ENCODE assay signal across 8 cellular contexts in genomic region chr10:68988530-68989316, GRCh38. TPM values are rescaled to one million over a fixed set of nuclear protein-coding genes. Genes with fewer than 3 reads are reported as not detected.
DNase-seq lines count a peak whose midpoint lies in the region; ATAC-seq, FAIRE-seq and TF ChIP-seq lines count a peak whose summit lies in the region.

Gene KIFBP, plus strand, starts transcription at chr10:68988803. Its CDS starts 30 bp downstream, at chr10:68988833.

- H3K27ac ChIP-seq in heart right ventricle (peak within 1 kb of the TSS; percentile 77 to 93 (median 89)), upper lobe of left lung (peak within 1 kb of the TSS; percentile 79 to 89 (median 85))

- H3K36me3 ChIP-seq in heart right ventricle, result peaks cover 0 to 34% (median 14%) of the 10 kb centered on the region in 9 donors
- peaks cover 0 to 21% (median 4%) of the 10 kb centered on the region in 4 donors for H3K36me3 ChIP-seq in upper lobe of left lung

- H3K9me3 ChIP-seq in heart right ventricle (no peaks in the 10 kb centered on the region), upper lobe of left lung (no peaks in the 10 kb centered on the region)

- peak; percentile 96 for FAIRE-seq in GM12891 (lab: Jason Lieb, UNC)

- H3K4me3 ChIP-seq in heart right ventricle (peak within 1 kb of the TSS; percentile 76 to 98 (median 93)), upper lobe of left lung (peak within 1 kb of the TSS; percentile 58 to 79 (median 66))

- TF ChIP-seq CTCF in heart right ventricle (IDR thresholded peaks at IDR 0.05), result peak in 8 of 9 donors; percentile 28 to 87 (median 59)
- TF ChIP-seq CTCF in upper lobe of left lung (IDR thresholded peaks at IDR 0.05), result peak in 5 of 6 experiments; percentile 33 to 56 (median 39)

- intact Hi-C loops in T-helper 1 cell treated with Interleukin-12 subunit alpha and Interleukin-12 subunit beta and Interleukin-4 antibody, amounts not matched to agents 30 ng/mL and 1 ng/mL, for 36 hours (cut with micrococcal nuclease), result loop anchor here (1.0 to 5.0 kb wide), 9 partner anchors 32 to 519 kb away; partner anchors contain the start of genes DDX21, DDX50 and VPS26A
- intact Hi-C loops in heart right ventricle (cut with DNase I), result loop anchor here in 2 of 10 donors (5.0 kb wide), 2 partner anchors 104 to 419 kb away; no protein-coding TSS in a partner anchor
- intact Hi-C loops in posterior cingulate gyrus (cut with DNase I), result loop anchor here (5.0 to 10.0 kb wide), 3 partner anchors 104 to 196 kb away; partner anchors contain the start of genes SUPV3L1 and VPS26A

- ATAC-seq in HG02840 (IDR thresholded peaks at IDR 0.05; ENCODE audit: low FRiP score, unreplicated experiment), result peak; percentile 64
- ATAC-seq in heart right ventricle, result peak; percentile 95 to 98 (median 97)
- peak; percentile 98 for ATAC-seq in upper lobe of left lung (ENCODE audit: low FRiP score in 2 of 2)

- no peak for TF ChIP-seq EP300 in upper lobe of left lung (IDR thresholded peaks at IDR 0.05)

- TF ChIP-seq POLR2A in GM12891 (IDR thresholded peaks at IDR 0.05; ENCODE audit: low read depth, low read length), result peak; percentile 61; the same call in 1 of the 2 replicates
- peak in 3 of 4 donors; percentile 78 to 89 (median 88) for TF ChIP-seq POLR2A in upper lobe of left lung (IDR thresholded peaks at IDR 0.05)

- DNase-seq in GM12891 (ENCODE audit: insufficient read length, low spot score) (peak; percentile 80), NCI-H1436 (lab: John Stamatoyannopoulos, UW) (peak; percentile 95), amniotic epithelial cell (ENCODE audit: low read depth) (peak; percentile 98), heart right ventricle (peak; percentile 84 to 96), posterior cingulate gyrus (peak; percentile 91 to 99 (median 96)), upper lobe of left lung (peak; percentile 93 to 98)

- H3K4me1 ChIP-seq in heart right ventricle (peaks cover 5 to 52% (median 48%) of the 10 kb centered on the region in 9 donors), upper lobe of left lung (peaks cover 27 to 50% (median 46%) of the 10 kb centered on the region in 4 donors)

- no peaks in the 10 kb centered on the region for H3K27me3 ChIP-seq in heart right ventricle
- H3K27me3 ChIP-seq in upper lobe of left lung, result no peaks in the 10 kb centered on the region

- 0% methylated on average over 60 to 62 of the region's 62 CpGs for WGBS in heart right ventricle, 2 donors
- 0 to 1% methylated on average over 10 to 31 of the region's 62 CpGs for WGBS in upper lobe of left lung, 2 donors

TF ChIP-seq in GM12891, 5 proteins besides CTCF, POLR2A, EP300 and RAD21:
- no peak for TF ChIP-seq PAX5 (IDR thresholded peaks at IDR 0.05; ENCODE audit: insufficient read depth, low read length, severe bottlenecking)
- TF ChIP-seq TAF1 (IDR thresholded peaks at IDR 0.05; ENCODE audit: low read depth, low read length), result peak; percentile 79; the same call in 1 of the 2 replicates
- TF ChIP-seq POU2F2 (IDR thresholded peaks at IDR 0.05; ENCODE audit: low read depth, low read length), result 0 out of 2 replicates have a peak, but pooled peaks have one; percentile 24
- TF ChIP-seq POLR2AphosphoS5 (IDR thresholded peaks at IDR 0.05; ENCODE audit: low read depth, low read length), result peak; percentile 72; the same call in 1 of the 2 replicates
- no peak for TF ChIP-seq SPI1 (IDR thresholded peaks at IDR 0.05; ENCODE audit: low read depth, low read length)

RNA-seq across cellular contexts. Expression of gene KIFBP, which starts in this region (rescaled TPM):
- polyA plus RNA-seq in GM12891 (2012; ENCODE audit: low read depth, missing spikeins), result 9.4 TPM
- 14.6 and 15.8 TPM in 2 replicates for total RNA-seq in T-helper 1 cell treated with Interleukin-12 subunit alpha and Interleukin-12 subunit beta and Interleukin-4 antibody, amounts not matched to agents 30 ng/mL and 1 ng/mL, for 36 hours
- total RNA-seq in heart right ventricle, result 10 to 100 TPM; 42.3 to 67.9 (median 53.2) TPM
- polyA plus RNA-seq in heart right ventricle, result 10 to 100 TPM; 16.7 to 37.9 TPM
- total RNA-seq in upper lobe of left lung, result 10 to 100 TPM; 18.9 to 27.6 (median 21.4) TPM

Comparison
In these comparisons a context has a peak if more than half of its experiments do, and no peak if none do; other contexts are left out.
1. Peak in every context shown above with its lines: DNase-seq, ATAC-seq, H3K4me3 ChIP-seq and H3K27ac ChIP-seq.